ENCODE assay signal across 26 cellular contexts in genomic region chr1:228335406-228336307, GRCh38.
A peak's percentile ranks its signal among the peaks of the same experiment; 100 is the strongest.
DNase-seq lines count a peak whose midpoint lies in the region; ATAC-seq and TF ChIP-seq lines count a peak whose summit lies in the region.
"Had no signal": no experiment of that assay in that cellular context is flagged by ENCODE, and none has a peak within 500 bp of the region (broad histone marks: within the 10 kb centered on the region; RNA-seq: fewer than 3 reads in every experiment).

No MANE protein-coding gene starts in this region.

- H3K4me1 ChIP-seq in BLaER1: peaks cover 5% of the 10 kb centered on the region
- no peaks in the 10 kb centered on the region for H3K4me1 ChIP-seq in ovary (ENCODE audit: insufficient read depth)
- no peaks in the 10 kb centered on the region for H3K4me1 ChIP-seq in gastroesophageal sphincter
- H3K4me1 ChIP-seq: esophagus muscularis mucosa, neural progenitor cell, uterus had no signal

- WGBS in ovary, 3 donors: 86 to 90% (median 86%) methylated on average over 14 to 15 of the region's 15 CpGs
- WGBS in gastroesophageal sphincter (ENCODE audit: low coverage in 1 of 2), 2 donors: 82% methylated on average over 2 of the region's 15 CpGs; no CpG with 5 or more reads in 1 of the 2 donors

- no peak for TF ChIP-seq EP300 in ovary (IDR thresholded peaks at IDR 0.05)
- no peak for TF ChIP-seq EP300 in gastroesophageal sphincter (IDR thresholded peaks at IDR 0.05)

- DNase-seq in activated T-cell treated with anti-CD3 and anti-CD28 coated beads, Interleukin-2, amount 50 U/mL, for 1 hour: peak; percentile 12
- DNase-seq in activated T-cell treated with anti-CD3 and anti-CD28 coated beads for 4 hours: no peak
- DNase-seq in left ventricle myocardium superior: peak; percentile 24
- DNase-seq in ovary: peak; percentile 2 to 21 (median 6)
- DNase-seq in left lobe of liver (ENCODE audit: low spot score): no peak
- DNase-seq in D341Med (ENCODE audit: low spot score): no peak
- DNase-seq: activated CD4-positive, alpha-beta T cell treated with anti-CD3 and anti-CD28 coated beads for 36 hours; activated CD8-positive, alpha-beta T cell treated with anti-CD3 and anti-CD28 coated beads, Interleukin-2, amount 10 ng/mL, durations not matched to agents 7 days and 5 days; amniotic stem cell; brain microvascular endothelial cell; CD4-positive, CD25-positive, alpha-beta regulatory T cell; foreskin fibroblast; NCI-H146; NCI-H2107; NCI-H748 treated with DMSO at 0.1 percent for 48 hours; SIG-M5; small intestine; stimulated activated naive CD8-positive, alpha-beta T cell treated with anti-CD3 and anti-CD28 coated beads, Interleukin-15, Interleukin-2, amounts not matched to agents 100 U/mL and 50 U/mL, for 24 hours had no signal

- H3K4me3 ChIP-seq in BLaER1 (no peak overlapping the region), ovary (no peak overlapping the region), gastroesophageal sphincter (no peak overlapping the region)
- H3K4me3 ChIP-seq: dorsolateral prefrontal cortex, esophagus muscularis mucosa, GM23248, hepatocyte, neural progenitor cell, uterus had no signal

- no peak overlapping the region for H3K4me2 ChIP-seq in BLaER1
- H3K4me2 ChIP-seq: hepatocyte, neural progenitor cell had no signal

- H3K9me3 ChIP-seq in BLaER1: no peaks in the 10 kb centered on the region
- H3K9me3 ChIP-seq in ovary: no peaks in the 10 kb centered on the region
- H3K9me3 ChIP-seq in gastroesophageal sphincter: no peaks in the 10 kb centered on the region
- H3K9me3 ChIP-seq: esophagus muscularis mucosa, uterus had no signal

- H4K20me1 ChIP-seq in BLaER1: no peaks in the 10 kb centered on the region

- H3K36me3 ChIP-seq in BLaER1 (peaks cover 76% of the 10 kb centered on the region), ovary (no peaks in the 10 kb centered on the region), gastroesophageal sphincter (peaks cover 0 to 23% of the 10 kb centered on the region in 2 donors)
- H3K36me3 ChIP-seq: brain microvascular endothelial cell, neural progenitor cell, uterus had no signal

- TF ChIP-seq CTCF in ovary (IDR thresholded peaks at IDR 0.05): no peak
- no peak for TF ChIP-seq CTCF in gastroesophageal sphincter (IDR thresholded peaks at IDR 0.05)

- no peak overlapping the region for H3K9ac ChIP-seq in BLaER1
- H3K9ac ChIP-seq: GM23248, neural progenitor cell had no signal

- H3K27ac ChIP-seq in BLaER1 (peak overlapping the region; percentile 18; the same call in 1 of the 2 replicates), ovary (no peak overlapping the region), gastroesophageal sphincter (no peak overlapping the region)
- H3K27ac ChIP-seq: brain microvascular endothelial cell, dorsolateral prefrontal cortex, esophagus muscularis mucosa, GM23248, hepatocyte, neural progenitor cell, uterus had no signal

- H3K27me3 ChIP-seq in BLaER1: no peaks in the 10 kb centered on the region
- H3K27me3 ChIP-seq in ovary: no peaks in the 10 kb centered on the region
- H3K27me3 ChIP-seq in gastroesophageal sphincter: no peaks in the 10 kb centered on the region
- H3K27me3 ChIP-seq: brain microvascular endothelial cell, dorsolateral prefrontal cortex, esophagus muscularis mucosa, hepatocyte, neural progenitor cell, uterus had no signal

- ATAC-seq in left ventricle myocardium superior (no peak), gastroesophageal sphincter (no peak), left lobe of liver (no peak)
- ATAC-seq: activated CD4-positive, alpha-beta T cell treated with anti-CD3 and anti-CD28 coated beads for 36 hours; activated CD8-positive, alpha-beta T cell treated with anti-CD3 and anti-CD28 coated beads, Interleukin-2, amount 10 ng/mL, durations not matched to agents 7 days and 5 days; stimulated activated naive CD8-positive, alpha-beta T cell treated with anti-CD3 and anti-CD28 coated beads, Interleukin-15, Interleukin-2, amounts not matched to agents 100 U/mL and 50 U/mL, for 24 hours had no signal

- TF ChIP-seq POLR2A in ovary (IDR thresholded peaks at IDR 0.05): no peak
- TF ChIP-seq POLR2A in gastroesophageal sphincter (IDR thresholded peaks at IDR 0.05): no peak

- intact Hi-C loops in left ventricle myocardium superior (cut with micrococcal nuclease) (no loop called here), ovary (cut with DNase I) (no loop called here)

Comparison
In these comparisons a context has a peak if more than half of its experiments do, and no peak if none do; other contexts are left out.
1. DNase-seq: peak in activated T-cell treated with anti-CD3 and anti-CD28 coated beads, Interleukin-2, amount 50 U/mL, for 1 hour (single experiment), left ventricle myocardium superior (single experiment) and ovary (5 of 5); none in activated T-cell treated with anti-CD3 and anti-CD28 coated beads for 4 hours (single experiment), left lobe of liver (single experiment) and D341Med (single experiment).